ENCODE assay signal across 17 cellular contexts in the genomic region with DNA sequence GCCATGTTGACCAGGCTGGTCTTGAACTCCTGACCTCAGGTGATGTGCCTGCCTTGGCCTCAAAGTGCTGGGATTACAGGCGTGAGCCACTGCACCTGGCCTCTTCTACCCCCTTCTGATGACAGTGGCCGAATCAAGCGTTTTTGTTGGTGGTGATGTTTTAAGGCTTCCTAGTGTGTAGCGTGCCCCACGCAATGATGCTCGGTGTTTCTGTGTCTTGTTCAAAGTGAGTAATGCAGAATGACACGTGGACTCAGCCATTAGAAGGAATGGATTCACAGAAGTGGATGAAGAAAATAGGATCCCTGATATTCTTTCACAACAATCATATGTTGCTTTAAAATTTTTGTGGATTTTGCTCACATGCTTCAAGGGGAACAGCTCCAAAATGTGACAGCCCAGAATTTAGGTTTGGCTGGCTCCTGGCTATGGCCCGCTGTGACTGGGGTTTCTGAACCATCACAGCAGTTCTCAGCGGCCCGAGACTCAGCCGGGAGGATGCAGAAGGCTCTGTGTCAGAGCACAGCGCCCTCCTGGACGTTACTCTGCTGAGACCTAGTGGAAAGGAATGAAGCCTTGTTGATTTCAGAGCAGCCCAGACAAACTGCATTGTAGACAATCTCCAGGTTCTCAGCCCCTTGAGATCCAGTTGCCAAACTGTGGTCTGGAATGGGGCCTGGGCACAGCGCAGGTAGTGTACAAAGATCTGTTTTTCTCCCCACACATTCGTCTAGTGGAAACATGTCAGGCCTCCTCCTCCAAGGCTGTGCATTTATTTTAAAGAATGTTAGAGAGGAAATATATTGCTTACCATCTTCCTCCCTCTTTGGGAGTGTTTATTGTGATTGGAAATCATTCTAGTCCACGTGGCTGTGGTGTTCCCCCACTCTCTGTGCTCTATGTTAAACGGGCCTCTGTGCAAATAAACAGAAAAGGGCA.
A peak's percentile ranks its signal among the peaks of the same experiment; 100 is the strongest.
DNase-seq lines count a peak whose midpoint lies in the region; TF ChIP-seq lines count a peak whose summit lies in the region.
"Had no signal": no experiment of that assay in that cellular context is flagged by ENCODE, and none has a peak within 500 bp of the region (broad histone marks: within the 10 kb centered on the region; RNA-seq: fewer than 3 reads in every experiment).

No MANE protein-coding gene starts in this region.

- in situ Hi-C loops in astrocyte of the cerebellum (cut with HindIII; ENCODE audit: low sequenced_read_pairs), result loop anchor here (25.0 kb wide), 1 partner anchor 325 kb away; a partner anchor contains a TSS

- H3K4me3 ChIP-seq in astrocyte of the cerebellum (ENCODE audit: low read depth, low read length), result no peak overlapping the region
- H3K4me3 ChIP-seq: cardiac muscle cell, right atrium auricular region, transverse colon had no signal

- DNase-seq in DMS 273 (lab: John Stamatoyannopoulos, UW; ENCODE audit: unreplicated experiment) (peak; percentile 13), DMS 273 treated with DMSO at 0.1 percent for 48 hours (lab: John Stamatoyannopoulos, UW) (no peak), astrocyte of the cerebellum (ENCODE audit: low read depth) (peak; percentile 91), iPS-NIHi11 (ENCODE audit: low spot score) (peak; percentile 58), retina (peak; percentile 55), globus pallidus (ENCODE audit: low spot score) (no peak)
- DNase-seq in stimulated activated naive CD4-positive, alpha-beta T cell (lab: John Stamatoyannopoulos, UW), result no peak
- no peak for DNase-seq in activated naive CD4-positive, alpha-beta T cell treated with anti-CD3 and anti-CD28 coated beads, Interleukin-2, amount 50 U/mL, for 16 hours
- DNase-seq: activated CD8-positive, alpha-beta memory T cell treated with anti-CD3 and anti-CD28 coated beads, Interleukin-2, amount 10 ng/mL, durations not matched to agents 7 days and 5 days; GOT3; KG1; naive thymus-derived CD4-positive, alpha-beta T cell; NCI-H1417 treated with DMSO at 0.1 percent for 48 hours; stimulated activated CD4-positive, alpha-beta T cell treated with anti-CD3 and anti-CD28 coated beads, Interleukin-2, amount 100 ng/mL, for 48 hours; transverse colon had no signal

- TF ChIP-seq CTCF in astrocyte of the cerebellum (IDR thresholded peaks at IDR 0.05; ENCODE audit: low read depth, low read length, missing control alignments), result peak; percentile 49

Comparison
In these comparisons a context has a peak if more than half of its experiments do, and no peak if none do; other contexts are left out.
1. DNase-seq: peak in DMS 273 (single experiment), astrocyte of the cerebellum (single experiment), iPS-NIHi11 (single experiment) and retina (single experiment); none in DMS 273 treated with DMSO at 0.1 percent for 48 hours (single experiment), stimulated activated naive CD4-positive, alpha-beta T cell (0 of 6), globus pallidus (single experiment) and activated naive CD4-positive, alpha-beta T cell treated with anti-CD3 and anti-CD28 coated beads, Interleukin-2, amount 50 U/mL, for 16 hours (single experiment).